In the genomic region with DNA sequence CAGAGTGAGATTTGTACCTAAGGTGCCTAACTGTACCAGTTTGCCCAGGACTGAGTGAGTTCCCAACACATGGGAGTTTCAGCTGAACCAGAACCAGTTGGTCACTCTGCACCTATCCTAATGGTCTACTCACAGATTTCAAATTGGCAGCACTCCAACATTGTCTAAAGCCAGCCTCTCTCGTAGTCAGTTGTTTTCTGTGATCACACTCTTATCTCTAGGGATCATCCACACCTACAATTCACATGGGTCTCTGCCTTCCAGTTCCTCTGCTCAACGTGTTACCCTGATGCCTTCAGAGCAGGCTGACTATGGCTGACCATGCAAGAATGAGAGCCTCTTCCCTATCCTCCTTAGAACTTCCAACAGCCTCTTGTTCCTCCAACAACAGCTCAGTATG, we compare ENCODE assay signal across 20 cellular contexts.
"Had no signal": no experiment of that assay in that cellular context is flagged by ENCODE, and none has a peak within 500 bp of the region (broad histone marks: within the 10 kb centered on the region; RNA-seq: fewer than 3 reads in every experiment).

No MANE protein-coding gene starts in this region.

- ATAC-seq: effector memory CD8-positive, alpha-beta T cell; esophagus mucosa; gastrocnemius medialis; heart right ventricle; left cardiac atrium; left lung; left ventricle myocardium superior; lower lobe of right lung; mucosa of descending colon; naive thymus-derived CD8-positive, alpha-beta T cell had no signal

- DNase-seq: cortex of kidney; effector CD8-positive, alpha-beta T cell; effector memory CD8-positive, alpha-beta T cell; endodermal cell; esophagus squamous epithelium; foreskin fibroblast; foreskin melanocyte; gastrocnemius medialis; glutamatergic neuron; head of caudate nucleus; heart right ventricle; hippocampal formation; left cardiac atrium; left lung; left ventricle myocardium superior; lower lobe of right lung; mucosa of descending colon; naive B cell; naive thymus-derived CD8-positive, alpha-beta T cell had no signal
